14 cellular contexts compared by ENCODE assay signal in the genomic region with DNA sequence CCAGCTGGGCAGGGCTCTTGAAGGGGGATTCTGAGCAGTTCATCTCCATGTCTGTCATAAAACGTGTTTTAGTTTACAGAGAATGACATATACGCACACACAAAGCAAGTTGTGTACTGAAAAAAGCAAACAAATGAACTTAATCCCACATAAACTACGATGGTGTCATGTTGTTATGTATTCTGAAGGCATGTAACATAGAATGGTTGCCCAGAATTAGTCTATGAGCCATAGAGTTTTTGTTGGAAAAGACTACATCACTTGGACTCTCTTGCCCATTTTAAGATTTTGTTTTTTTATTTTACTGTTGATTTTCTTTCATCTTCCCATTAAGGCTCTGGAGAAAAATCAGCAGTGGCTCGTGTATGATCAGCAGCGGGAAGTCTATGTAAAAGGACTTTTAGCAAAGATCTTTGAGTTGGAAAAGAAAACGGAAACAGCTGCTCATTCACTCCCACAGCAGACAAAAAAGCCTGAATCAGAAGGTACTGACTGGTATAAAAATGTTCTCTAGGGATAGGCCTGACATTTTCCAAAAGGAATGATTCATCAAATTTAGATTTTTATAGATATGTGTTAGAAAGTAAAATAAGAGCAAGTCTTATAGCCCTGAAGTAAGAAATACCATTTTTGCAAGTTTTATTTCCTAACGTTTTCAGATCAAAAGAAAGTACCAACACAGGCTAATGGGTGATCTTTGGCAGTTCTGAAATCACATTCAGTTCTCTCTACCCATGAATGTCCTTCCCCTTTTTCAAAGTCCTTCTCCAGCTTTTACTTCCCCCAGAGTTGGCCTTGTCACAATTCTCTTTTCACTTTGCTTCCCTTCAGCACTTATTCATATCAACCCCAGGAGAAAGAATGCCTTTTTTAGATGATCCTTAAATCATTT. TPM values are rescaled to one million over a fixed set of nuclear protein-coding genes. Genes with fewer than 3 reads are reported as not detected.
DNase-seq lines count a peak whose midpoint lies in the region; ATAC-seq and TF ChIP-seq lines count a peak whose summit lies in the region.
"Had no signal": no experiment of that assay in that cellular context is flagged by ENCODE, and none has a peak within 500 bp of the region (broad histone marks: within the 10 kb centered on the region; RNA-seq: fewer than 3 reads in every experiment).

No MANE protein-coding gene starts in this region.

- TF ChIP-seq CTCF in A673 (conservative IDR thresholded peaks at IDR 0.05; ENCODE audit: low read depth, low read length) (no peak), NB4 (IDR thresholded peaks at IDR 0.05; ENCODE audit: low read depth, low read length) (no peak), fibroblast of lung (conservative IDR thresholded peaks at IDR 0.05 in 1 of 2, IDR thresholded peaks at IDR 0.05 in 1 of 2; ENCODE audit: low read depth in 1 of 2, low read length in 2 of 2) (no peak), neutrophil (IDR thresholded peaks at IDR 0.05) (no peak)

- H3K4me2 ChIP-seq in fibroblast of lung (ENCODE audit: extremely low read depth, insufficient read depth, low read length), result peak overlapping the region; percentile 4

- no peak for ATAC-seq in GM21786 (IDR thresholded peaks at IDR 0.05; ENCODE audit: unreplicated experiment)
- no peak for ATAC-seq in HG03045 (IDR thresholded peaks at IDR 0.05; ENCODE audit: unreplicated experiment)
- no peak for ATAC-seq in GM19023 (IDR thresholded peaks at IDR 0.05; ENCODE audit: unreplicated experiment)
- ATAC-seq: activated CD8-positive, alpha-beta T cell treated with anti-CD3 and anti-CD28 coated beads for 36 hours; T-cell had no signal

- no peak overlapping the region for H2AFZ ChIP-seq in fibroblast of lung (ENCODE audit: low read length)

- intact Hi-C loops in A673 (cut with micrococcal nuclease; ENCODE audit: unreplicated experiment), result no loop called here

- H3K27me3 ChIP-seq in A673 (replicated peaks; ENCODE audit: insufficient read depth, low read depth, low read length, poor library complexity) (no peaks in the 10 kb centered on the region), fibroblast of lung (ENCODE audit: control insufficient read depth, insufficient read depth, low read length) (no peaks in the 10 kb centered on the region), neutrophil (no peaks in the 10 kb centered on the region)
- H3K27me3 ChIP-seq: ovary had no signal

- H3K4me3 ChIP-seq in A673 (ENCODE audit: low read depth, low read length, poor library complexity, severe bottlenecking), result no peak overlapping the region
- H3K4me3 ChIP-seq in NB4 (ENCODE audit: low read depth, low read length), result no peak overlapping the region
- no peak overlapping the region for H3K4me3 ChIP-seq in fibroblast of lung (replicated peaks in 1 of 4; ENCODE audit: control extremely low read depth in 1 of 4, insufficient read depth in 1 of 4, low read depth in 3 of 4, low read length in 4 of 4)
- no peak overlapping the region for H3K4me3 ChIP-seq in neutrophil (ENCODE audit: low read depth in 1 of 2, low read length in 1 of 2)
- H3K4me3 ChIP-seq: ovary had no signal

- no peak for TF ChIP-seq POLR2A in NB4 (IDR thresholded peaks at IDR 0.05; ENCODE audit: extremely low read depth, insufficient read length)

- DNase-seq in A673 (ENCODE audit: low spot score), result peak; percentile 29
- peak; percentile 18 for DNase-seq in NB4 (ENCODE audit: low read depth)
- peak in 1 of 2 donors; percentile 36 for DNase-seq in fibroblast of lung (ENCODE audit: low read depth in 2 of 2)
- no peak for DNase-seq in NCI-H1105 (lab: John Stamatoyannopoulos, UW)
- DNase-seq: activated CD8-positive, alpha-beta T cell treated with anti-CD3 and anti-CD28 coated beads for 36 hours; GF-D8; GOT3; NCI-H526; ovary; T-cell had no signal

- H3K27ac ChIP-seq in A673 (ENCODE audit: low read depth, low read length, poor library complexity, severe bottlenecking) (no peak overlapping the region), fibroblast of lung (ENCODE audit: insufficient read depth, low read length) (peak overlapping the region; percentile 48), neutrophil (peak overlapping the region; percentile 65)
- H3K27ac ChIP-seq: ovary had no signal

- H3K4me1 ChIP-seq in A673 (ENCODE audit: insufficient read depth, low read length, poor library complexity, severe bottlenecking) (no peaks in the 10 kb centered on the region), fibroblast of lung (ENCODE audit: control insufficient read depth, extremely low read depth, insufficient read depth, low read length) (peaks cover 4% of the 10 kb centered on the region), neutrophil (ENCODE audit: control insufficient read depth in 1 of 2, insufficient read depth in 1 of 2, low read depth in 1 of 2, low read length in 1 of 2) (peaks cover 16 to 19% of the 10 kb centered on the region in 2 experiments)

- H4K20me1 ChIP-seq in fibroblast of lung (ENCODE audit: control insufficient read depth, extremely low read depth, insufficient read depth, low read length), result no peaks in the 10 kb centered on the region

- POLR2A ChIA-PET in A673 (lab: Charles Lee; ENCODE audit: low non-redundant PET), result no interaction called here

- BruUV-seq in A673 (replicated peaks; lab: Mats Ljungman, UMichigan), result no TSS peak

- peaks cover 70% of the 10 kb centered on the region for H3K36me3 ChIP-seq in A673 (ENCODE audit: insufficient read depth, low read length, poor library complexity, severe bottlenecking)
- peaks cover 5% of the 10 kb centered on the region for H3K36me3 ChIP-seq in fibroblast of lung (ENCODE audit: control insufficient read depth, insufficient read depth, low read length)
- peaks cover 28% of the 10 kb centered on the region for H3K36me3 ChIP-seq in neutrophil
- H3K36me3 ChIP-seq: ovary had no signal

- CTCF ChIA-PET in A673 (lab: Charles Lee), result interaction anchor here (0.5 kb wide), 1 partner anchor 32 kb away, joined by 3 read pairs; no protein-coding TSS in a partner anchor

- H3K9me3 ChIP-seq in A673 (ENCODE audit: low read depth, low read length, poor library complexity, severe bottlenecking) (no peaks in the 10 kb centered on the region), fibroblast of lung (ENCODE audit: control insufficient read depth, insufficient read depth, low read depth, low read length) (no peaks in the 10 kb centered on the region), neutrophil (no peaks in the 10 kb centered on the region)
- H3K9me3 ChIP-seq: ovary had no signal

- peak overlapping the region; percentile 32 for H3K9ac ChIP-seq in fibroblast of lung (ENCODE audit: insufficient read depth, low read length)

- no peaks in the 10 kb centered on the region for H3K79me2 ChIP-seq in fibroblast of lung (ENCODE audit: control insufficient read depth, insufficient read depth, low read length)

RNA-seq across cellular contexts. Expression of a gene that starts 18.9 kb away (rescaled TPM):
- total RNA-seq in A673 (2021) (67.9 and 68.5 TPM in 2 replicates), fibroblast of lung (2.1 and 19.0 TPM in 2 replicates)
- 16.1 and 51.6 TPM in 2 replicates for polyA plus RNA-seq in fibroblast of lung
- 10.1 and 35.8 TPM in 2 replicates for polyA plus RNA-seq in fibroblast of lung (2012)
- polyA minus RNA-seq in fibroblast of lung (ENCODE audit: low replicate concordance), result 2.0 and 2.1 TPM in 2 replicates

RNA-seq across cellular contexts. Expression of a gene that starts 33.2 kb away (rescaled TPM):
- total RNA-seq in A673 (2021) (15.9 and 24.2 TPM in 2 replicates), fibroblast of lung (161 and 298 TPM in 2 replicates)
- polyA plus RNA-seq in fibroblast of lung, result 215 and 314 TPM in 2 replicates
- polyA plus RNA-seq in fibroblast of lung (2012), result 184 and 340 TPM in 2 replicates
- polyA minus RNA-seq in fibroblast of lung (ENCODE audit: low replicate concordance), result 121 and 188 TPM in 2 replicates

RNA-seq across cellular contexts. Expression of a gene that starts 51.1 kb away (rescaled TPM):
- not detected in 2 replicates for total RNA-seq in A673 (2021)
- total RNA-seq in fibroblast of lung, result not detected in 2 replicates
- not detected in 2 replicates for polyA plus RNA-seq in fibroblast of lung
- polyA plus RNA-seq in fibroblast of lung (2012), result not detected in 2 replicates
- not detected in 2 replicates for polyA minus RNA-seq in fibroblast of lung (ENCODE audit: low replicate concordance)
- total RNA-seq: activated CD8-positive, alpha-beta T cell treated with anti-CD3 and anti-CD28 coated beads for 36 hours; T-cell had no signal
